29 cellular contexts compared by ENCODE assay signal in the genomic region with DNA sequence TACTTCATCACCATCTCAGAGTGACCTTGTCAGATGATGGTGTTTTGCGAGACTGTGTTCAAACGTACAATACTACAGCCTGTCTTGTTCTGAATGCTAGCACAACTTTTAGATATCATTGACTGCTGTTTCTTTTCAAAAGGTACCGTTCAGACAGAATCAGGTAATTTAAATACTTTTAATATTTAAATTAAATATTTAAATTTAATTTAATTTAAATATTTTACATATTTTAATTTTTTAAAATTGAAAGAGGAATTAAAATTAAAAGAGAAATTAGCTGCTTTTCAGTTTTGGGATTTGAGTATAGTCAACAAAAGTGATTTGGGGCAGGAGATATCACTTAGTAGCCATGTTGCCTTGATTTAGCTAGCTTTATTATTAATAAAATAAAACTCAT.
"Had no signal": no experiment of that assay in that cellular context is flagged by ENCODE, and none has a peak within 500 bp of the region (broad histone marks: within the 10 kb centered on the region; RNA-seq: fewer than 3 reads in every experiment).

No MANE protein-coding gene starts in this region.

- H3K79me2 ChIP-seq: parathyroid adenoma had no signal

- FAIRE-seq: small intestine had no signal

- DNase-seq: natural killer cell; occipital lobe; ovary; posterior cingulate gyrus; psoas muscle; right cardiac atrium; right lobe of liver; sigmoid colon; small intestine; stimulated activated CD4-positive, alpha-beta T cell treated with anti-CD3 and anti-CD28 coated beads, Interleukin-15, amount 100 ng/mL, for 24 hours; stimulated activated CD4-positive, alpha-beta T cell treated with anti-CD3 and anti-CD28 coated beads, Interleukin-2, amount 100 ng/mL, for 24 hours; stimulated activated CD4-positive, alpha-beta T cell treated with anti-CD3 and anti-CD28 coated beads, Interleukin-2, amount 100 ng/mL, for 48 hours; stimulated activated CD4-positive, alpha-beta T cell treated with anti-CD3 and anti-CD28 coated beads, Interleukin-4, amount 100 ng/mL, for 24 hours; stimulated activated naive CD4-positive, alpha-beta T cell; stimulated activated naive CD8-positive, alpha-beta T cell treated with anti-CD3 and anti-CD28 coated beads, Interleukin-15, amount 100 ng/mL, for 72 hours; stimulated activated naive CD8-positive, alpha-beta T cell treated with anti-CD3 and anti-CD28 coated beads, Interleukin-15, Interleukin-2, amounts not matched to agents 100 U/mL and 50 U/mL, for 24 hours; substantia nigra; testis; tibial artery; transverse colon; upper lobe of right lung; uterus had no signal

- H3K4me1 Mint-ChIP-seq: nephron; neural progenitor cell; stimulated activated effector memory CD8-positive, alpha-beta T cell treated with anti-CD3 and anti-CD28 coated beads, Interleukin-12 subunit alpha, Interleukin-12 subunit beta, amount 100 ng/mL, for 72 hours; stimulated activated naive CD8-positive, alpha-beta T cell treated with anti-CD3 and anti-CD28 coated beads, Interleukin-15, amount 100 ng/mL, for 72 hours had no signal

- H3K9ac ChIP-seq: neural progenitor cell, parathyroid adenoma had no signal

- H2AFZ ChIP-seq: neural progenitor cell, parathyroid adenoma had no signal

- ATAC-seq: natural killer cell; psoas muscle; right cardiac atrium; right lobe of liver; stimulated activated effector memory CD8-positive, alpha-beta T cell treated with anti-CD3 and anti-CD28 coated beads, Interleukin-12 subunit alpha, Interleukin-12 subunit beta, amount 100 ng/mL, for 72 hours; stimulated activated naive CD8-positive, alpha-beta T cell treated with anti-CD3 and anti-CD28 coated beads, Interleukin-15, amount 100 ng/mL, for 72 hours; stimulated activated naive CD8-positive, alpha-beta T cell treated with anti-CD3 and anti-CD28 coated beads, Interleukin-15, Interleukin-2, amounts not matched to agents 100 U/mL and 50 U/mL, for 24 hours; upper lobe of right lung had no signal

- H3K27ac ChIP-seq: neural progenitor cell, ovary, parathyroid adenoma, psoas muscle, right lobe of liver, sigmoid colon, suprapubic skin, testis, tibial artery, transverse colon, upper lobe of right lung, uterus had no signal

- H3K4me3 ChIP-seq: neural progenitor cell, ovary, psoas muscle, right lobe of liver, sigmoid colon, suprapubic skin, testis, tibial artery, transverse colon, upper lobe of right lung, uterus had no signal

- H3K36me3 ChIP-seq: neural progenitor cell, ovary, right lobe of liver, sigmoid colon, suprapubic skin, tibial artery, transverse colon, upper lobe of right lung, uterus had no signal

- H3K4me3 Mint-ChIP-seq: natural killer cell; nephron; neural progenitor cell; stimulated activated effector memory CD8-positive, alpha-beta T cell treated with anti-CD3 and anti-CD28 coated beads, Interleukin-12 subunit alpha, Interleukin-12 subunit beta, amount 100 ng/mL, for 72 hours; stimulated activated naive CD8-positive, alpha-beta T cell treated with anti-CD3 and anti-CD28 coated beads, Interleukin-15, amount 100 ng/mL, for 72 hours; type B pancreatic cell had no signal

- H3K9me3 ChIP-seq: ovary, psoas muscle, right lobe of liver, sigmoid colon, suprapubic skin, testis, tibial artery, transverse colon, upper lobe of right lung, uterus had no signal

- H3K27me3 Mint-ChIP-seq: progenitor cell of endocrine pancreas; stimulated activated naive CD8-positive, alpha-beta T cell treated with anti-CD3 and anti-CD28 coated beads, Interleukin-15, amount 100 ng/mL, for 72 hours; type B pancreatic cell had no signal

- H3K9me3 Mint-ChIP-seq: natural killer cell; nephron; neural progenitor cell; stimulated activated naive CD8-positive, alpha-beta T cell treated with anti-CD3 and anti-CD28 coated beads, Interleukin-15, amount 100 ng/mL, for 72 hours; type B pancreatic cell had no signal

- H3K4me2 ChIP-seq: neural progenitor cell had no signal

- H3K27ac Mint-ChIP-seq: natural killer cell; nephron; neural progenitor cell; progenitor cell of endocrine pancreas; stimulated activated effector memory CD8-positive, alpha-beta T cell treated with anti-CD3 and anti-CD28 coated beads, Interleukin-12 subunit alpha, Interleukin-12 subunit beta, amount 100 ng/mL, for 72 hours; stimulated activated naive CD8-positive, alpha-beta T cell treated with anti-CD3 and anti-CD28 coated beads, Interleukin-15, amount 100 ng/mL, for 72 hours; type B pancreatic cell had no signal

- H3K4me1 ChIP-seq: neural progenitor cell, parathyroid adenoma, psoas muscle, right lobe of liver, sigmoid colon, suprapubic skin, testis, transverse colon, upper lobe of right lung, uterus had no signal

- H3K27me3 ChIP-seq: neural progenitor cell, ovary, right lobe of liver, sigmoid colon, suprapubic skin, testis, tibial artery, transverse colon, upper lobe of right lung, uterus had no signal

- H3K36me3 Mint-ChIP-seq: natural killer cell; neural progenitor cell; stimulated activated effector memory CD8-positive, alpha-beta T cell treated with anti-CD3 and anti-CD28 coated beads, Interleukin-12 subunit alpha, Interleukin-12 subunit beta, amount 100 ng/mL, for 72 hours; type B pancreatic cell had no signal
